In the genomic region with DNA sequence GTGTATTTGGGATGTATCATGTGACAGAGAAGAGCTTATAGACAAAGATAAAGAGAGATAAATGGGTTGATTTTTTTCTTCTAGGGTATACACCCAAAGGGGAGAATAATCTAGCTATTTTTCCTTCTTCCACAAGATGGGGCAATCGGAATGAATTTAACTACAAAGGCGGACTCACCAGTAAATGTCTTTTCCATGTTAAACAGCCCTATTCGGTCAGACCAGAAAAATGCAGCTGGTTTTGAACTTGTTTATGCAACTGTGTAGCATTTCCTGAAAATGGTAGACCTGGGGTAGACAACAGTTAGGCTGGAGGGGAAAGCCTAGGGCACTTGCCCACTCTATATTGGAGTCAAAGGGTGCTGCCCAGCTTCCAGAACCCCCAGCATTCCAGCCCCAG, we compare ENCODE assay signal across 1 cellular context.
TF ChIP-seq lines count a peak whose summit lies in the region.

No MANE protein-coding gene starts in this region.

TF ChIP-seq in WTC11, 78 proteins besides CTCF, POLR2A, EP300 and RAD21 (continued from another document):
- no peak for TF ChIP-seq ZNF396 (CRISPR knock-in tag; IDR thresholded peaks at IDR 0.05; ENCODE audit: borderline replicate concordance)
- TF ChIP-seq GTF2I (CRISPR knock-in tag; conservative IDR thresholded peaks at IDR 0.05), result no peak
- no peak for TF ChIP-seq NR1H2 (CRISPR knock-in tag; IDR thresholded peaks at IDR 0.05)
- TF ChIP-seq, protein P1, sequence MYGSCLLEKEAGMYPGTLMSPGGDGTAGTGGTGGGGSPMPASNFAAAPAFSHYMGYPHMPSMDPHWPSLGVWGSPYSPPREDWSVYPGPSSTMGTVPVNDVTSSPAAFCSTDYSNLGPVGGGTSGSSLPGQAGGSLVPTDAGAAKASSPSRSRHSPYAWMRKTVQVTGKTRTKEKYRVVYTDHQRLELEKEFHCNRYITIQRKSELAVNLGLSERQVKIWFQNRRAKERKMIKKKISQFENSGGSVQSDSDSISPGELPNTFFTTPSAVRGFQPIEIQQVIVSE (CRISPR knock-in tag; IDR thresholded peaks at IDR 0.05; ENCODE audit: borderline replicate concordance), result no peak
